In genomic region chr6:5518936-5519491, GRCh38 we compare ENCODE assay signal across 14 cellular contexts.
DNase-seq lines count a peak whose midpoint lies in the region; ATAC-seq and TF ChIP-seq lines count a peak whose summit lies in the region.
"Had no signal": no experiment of that assay in that cellular context is flagged by ENCODE, and none has a peak within 500 bp of the region (broad histone marks: within the 10 kb centered on the region; RNA-seq: fewer than 3 reads in every experiment).

No MANE protein-coding gene starts in this region.

- no peaks in the 10 kb centered on the region for H3K36me3 ChIP-seq in transverse colon
- H3K36me3 ChIP-seq: sigmoid colon, SJSA1 had no signal

- in situ Hi-C loops in transverse colon (cut with MboI; ENCODE audit: low pct_ligation_motif_present in 1 of 4, low pct_unique_long_range_greater_than_20kb in 1 of 4, low sequenced_read_pairs in 3 of 4), result no loop called here

- TF ChIP-seq EP300 in transverse colon (IDR thresholded peaks at IDR 0.05; ENCODE audit: low read depth), result no peak

- H3K4me3 Mint-ChIP-seq in activated naive CD4-positive, alpha-beta T cell treated with anti-CD3 and anti-CD28 coated beads, Interleukin-2, amount 10 ng/mL, durations not matched to agents 7 days and 5 days, result peak overlapping the region; percentile 13
- peak overlapping the region; percentile 27 for H3K4me3 Mint-ChIP-seq in activated T-helper 1 cell treated with anti-CD3 and anti-CD28 coated beads, Interleukin-12 subunit alpha, Interleukin-12 subunit beta, Interleukin-2, Interleukin-4 antibody, amounts not matched to agents 30 ng/mL and 10 ng/mL and 1 ng/mL, durations not matched to agents 14 hours and 24 hours and 36 hours
- H3K4me3 Mint-ChIP-seq in natural killer cell treated with Interleukin-12 subunit alpha and Interleukin-12 subunit beta and Interleukin-15 and Interleukin-18, amount 100 ng/mL, for 72 hours, result peak overlapping the region; percentile 68
- H3K4me3 Mint-ChIP-seq: dendritic cell treated with granulocyte-macrophage colony-stimulating factor and Interleukin-4, amounts not matched to agents 40 ng/mL and 50 ng/mL, for 4 days had no signal

- no peaks in the 10 kb centered on the region for H3K9me3 ChIP-seq in transverse colon
- H3K9me3 ChIP-seq: mucosa of descending colon, sigmoid colon, SJSA1 had no signal

- TF ChIP-seq POLR2A in transverse colon (IDR thresholded peaks at IDR 0.05), result no peak

- ATAC-seq in GM21786 (IDR thresholded peaks at IDR 0.05; ENCODE audit: unreplicated experiment) (peak; percentile 45), HG03039 (IDR thresholded peaks at IDR 0.05; ENCODE audit: unreplicated experiment) (no peak), GM21723 (IDR thresholded peaks at IDR 0.05; ENCODE audit: unreplicated experiment) (no peak)
- peak; percentile 70 to 81 for ATAC-seq in natural killer cell treated with Interleukin-12 subunit alpha and Interleukin-12 subunit beta and Interleukin-15 and Interleukin-18, amount 100 ng/mL, for 72 hours
- ATAC-seq: mucosa of descending colon had no signal

- H3K4me1 Mint-ChIP-seq in activated naive CD4-positive, alpha-beta T cell treated with anti-CD3 and anti-CD28 coated beads, Interleukin-2, amount 10 ng/mL, durations not matched to agents 7 days and 5 days, result peaks cover 59% of the 10 kb centered on the region
- peaks cover 39% of the 10 kb centered on the region for H3K4me1 Mint-ChIP-seq in activated T-helper 1 cell treated with anti-CD3 and anti-CD28 coated beads, Interleukin-12 subunit alpha, Interleukin-12 subunit beta, Interleukin-2, Interleukin-4 antibody, amounts not matched to agents 30 ng/mL and 10 ng/mL and 1 ng/mL, durations not matched to agents 14 hours and 24 hours and 36 hours (ENCODE audit: low read depth)
- peaks cover 49 to 54% of the 10 kb centered on the region in 2 donors for H3K4me1 Mint-ChIP-seq in natural killer cell treated with Interleukin-12 subunit alpha and Interleukin-12 subunit beta and Interleukin-15 and Interleukin-18, amount 100 ng/mL, for 72 hours (ENCODE audit: low read depth in 2 of 2)

- H3K27me3 ChIP-seq in transverse colon, result no peaks in the 10 kb centered on the region
- H3K27me3 ChIP-seq: sigmoid colon, SJSA1 had no signal

- no peak for DNase-seq in activated naive CD4-positive, alpha-beta T cell treated with anti-CD3 and anti-CD28 coated beads, Interleukin-2, amount 10 ng/mL, durations not matched to agents 7 days and 5 days
- no peak for DNase-seq in activated naive CD4-positive, alpha-beta T cell (lab: John Stamatoyannopoulos, UW)
- DNase-seq in activated T-helper 1 cell treated with anti-CD3 and anti-CD28 coated beads, Interleukin-12 subunit alpha, Interleukin-12 subunit beta, Interleukin-2, Interleukin-4 antibody, amounts not matched to agents 30 ng/mL and 10 ng/mL and 1 ng/mL, durations not matched to agents 14 hours and 24 hours and 36 hours (ENCODE audit: low spot score), result no peak
- DNase-seq in natural killer cell treated with Interleukin-12 subunit alpha and Interleukin-12 subunit beta and Interleukin-15 and Interleukin-18, amount 100 ng/mL, for 72 hours (ENCODE audit: low spot score), result no peak
- DNase-seq in transverse colon, result no peak
- DNase-seq: DMS 273 treated with DMSO at 0.1 percent for 48 hours; mucosa of descending colon; sigmoid colon; stimulated activated CD4-positive, alpha-beta T cell treated with anti-CD3 and anti-CD28 coated beads, Interleukin-4, amount 100 ng/mL, for 4 hours had no signal

- no peaks in the 10 kb centered on the region for H3K27me3 Mint-ChIP-seq in activated naive CD4-positive, alpha-beta T cell treated with anti-CD3 and anti-CD28 coated beads, Interleukin-2, amount 10 ng/mL, durations not matched to agents 7 days and 5 days
- no peaks in the 10 kb centered on the region for H3K27me3 Mint-ChIP-seq in activated T-helper 1 cell treated with anti-CD3 and anti-CD28 coated beads, Interleukin-12 subunit alpha, Interleukin-12 subunit beta, Interleukin-2, Interleukin-4 antibody, amounts not matched to agents 30 ng/mL and 10 ng/mL and 1 ng/mL, durations not matched to agents 14 hours and 24 hours and 36 hours (ENCODE audit: insufficient read depth)
- H3K27me3 Mint-ChIP-seq in natural killer cell treated with Interleukin-12 subunit alpha and Interleukin-12 subunit beta and Interleukin-15 and Interleukin-18, amount 100 ng/mL, for 72 hours, result no peaks in the 10 kb centered on the region
- H3K27me3 Mint-ChIP-seq: dendritic cell treated with granulocyte-macrophage colony-stimulating factor and Interleukin-4, amounts not matched to agents 40 ng/mL and 50 ng/mL, for 4 days had no signal

- no peaks in the 10 kb centered on the region for H3K4me1 ChIP-seq in transverse colon
- H3K4me1 ChIP-seq: sigmoid colon, SJSA1 had no signal

- intact Hi-C loops in activated T-helper 1 cell treated with anti-CD3 and anti-CD28 coated beads, Interleukin-12 subunit alpha, Interleukin-12 subunit beta, Interleukin-2, Interleukin-4 antibody, amounts not matched to agents 30 ng/mL and 10 ng/mL and 1 ng/mL, durations not matched to agents 14 hours and 24 hours and 36 hours (cut with micrococcal nuclease), result loop anchor here (2.0 to 10.0 kb wide), 7 partner anchors 14 to 998 kb away; no protein-coding TSS in a partner anchor
- intact Hi-C loops in transverse colon (cut with DNase I; ENCODE audit: low total_unique reads), result no loop called here

- TF ChIP-seq CTCF in transverse colon (IDR thresholded peaks at IDR 0.05), result no peak

- peaks cover 17% of the 10 kb centered on the region for H3K36me3 Mint-ChIP-seq in activated naive CD4-positive, alpha-beta T cell treated with anti-CD3 and anti-CD28 coated beads, Interleukin-2, amount 10 ng/mL, durations not matched to agents 7 days and 5 days
- H3K36me3 Mint-ChIP-seq in activated T-helper 1 cell treated with anti-CD3 and anti-CD28 coated beads, Interleukin-12 subunit alpha, Interleukin-12 subunit beta, Interleukin-2, Interleukin-4 antibody, amounts not matched to agents 30 ng/mL and 10 ng/mL and 1 ng/mL, durations not matched to agents 14 hours and 24 hours and 36 hours (ENCODE audit: low read depth), result peaks cover 3% of the 10 kb centered on the region
- H3K36me3 Mint-ChIP-seq in natural killer cell treated with Interleukin-12 subunit alpha and Interleukin-12 subunit beta and Interleukin-15 and Interleukin-18, amount 100 ng/mL, for 72 hours, result no peaks in the 10 kb centered on the region

- no peak overlapping the region for H3K4me3 ChIP-seq in transverse colon
- H3K4me3 ChIP-seq: mucosa of descending colon, sigmoid colon, SJSA1 had no signal

- CTCF ChIA-PET in activated naive CD4-positive, alpha-beta T cell treated with anti-CD3 and anti-CD28 coated beads, Interleukin-2, amount 10 ng/mL, durations not matched to agents 7 days and 5 days (lab: Charles Lee), result interaction anchor here (1.3 kb wide), 1 partner anchor 9 kb away, joined by 3 read pairs; no protein-coding TSS in a partner anchor

- H3K27ac Mint-ChIP-seq in activated naive CD4-positive, alpha-beta T cell treated with anti-CD3 and anti-CD28 coated beads, Interleukin-2, amount 10 ng/mL, durations not matched to agents 7 days and 5 days, result peak overlapping the region; percentile 79
- peak overlapping the region; percentile 10 for H3K27ac Mint-ChIP-seq in activated T-helper 1 cell treated with anti-CD3 and anti-CD28 coated beads, Interleukin-12 subunit alpha, Interleukin-12 subunit beta, Interleukin-2, Interleukin-4 antibody, amounts not matched to agents 30 ng/mL and 10 ng/mL and 1 ng/mL, durations not matched to agents 14 hours and 24 hours and 36 hours
- peak overlapping the region; percentile 24 to 40 for H3K27ac Mint-ChIP-seq in natural killer cell treated with Interleukin-12 subunit alpha and Interleukin-12 subunit beta and Interleukin-15 and Interleukin-18, amount 100 ng/mL, for 72 hours
- H3K27ac Mint-ChIP-seq: dendritic cell treated with granulocyte-macrophage colony-stimulating factor and Interleukin-4, amounts not matched to agents 40 ng/mL and 50 ng/mL, for 4 days had no signal

- no peaks in the 10 kb centered on the region for H3K9me3 Mint-ChIP-seq in activated naive CD4-positive, alpha-beta T cell treated with anti-CD3 and anti-CD28 coated beads, Interleukin-2, amount 10 ng/mL, durations not matched to agents 7 days and 5 days
- H3K9me3 Mint-ChIP-seq in activated T-helper 1 cell treated with anti-CD3 and anti-CD28 coated beads, Interleukin-12 subunit alpha, Interleukin-12 subunit beta, Interleukin-2, Interleukin-4 antibody, amounts not matched to agents 30 ng/mL and 10 ng/mL and 1 ng/mL, durations not matched to agents 14 hours and 24 hours and 36 hours, result no peaks in the 10 kb centered on the region
- no peaks in the 10 kb centered on the region for H3K9me3 Mint-ChIP-seq in natural killer cell treated with Interleukin-12 subunit alpha and Interleukin-12 subunit beta and Interleukin-15 and Interleukin-18, amount 100 ng/mL, for 72 hours
- H3K9me3 Mint-ChIP-seq: dendritic cell treated with granulocyte-macrophage colony-stimulating factor and Interleukin-4, amounts not matched to agents 40 ng/mL and 50 ng/mL, for 4 days had no signal

- no peak overlapping the region for H3K27ac ChIP-seq in transverse colon
- H3K27ac ChIP-seq: sigmoid colon, SJSA1 had no signal

Comparison
In these comparisons a context has a peak if more than half of its experiments do, and no peak if none do; other contexts are left out.
1. H3K27ac Mint-ChIP-seq: peak in every context shown above with its lines; median percentile 79 in activated naive CD4-positive, alpha-beta T cell treated with anti-CD3 and anti-CD28 coated beads, Interleukin-2, amount 10 ng/mL, durations not matched to agents 7 days and 5 days; 32 in natural killer cell treated with Interleukin-12 subunit alpha and Interleukin-12 subunit beta and Interleukin-15 and Interleukin-18, amount 100 ng/mL, for 72 hours; 10 in activated T-helper 1 cell treated with anti-CD3 and anti-CD28 coated beads, Interleukin-12 subunit alpha, Interleukin-12 subunit beta, Interleukin-2, Interleukin-4 antibody, amounts not matched to agents 30 ng/mL and 10 ng/mL and 1 ng/mL, durations not matched to agents 14 hours and 24 hours and 36 hours.
2. H3K4me3 Mint-ChIP-seq: peak in every context shown above with its lines; median percentile 68 in natural killer cell treated with Interleukin-12 subunit alpha and Interleukin-12 subunit beta and Interleukin-15 and Interleukin-18, amount 100 ng/mL, for 72 hours; 27 in activated T-helper 1 cell treated with anti-CD3 and anti-CD28 coated beads, Interleukin-12 subunit alpha, Interleukin-12 subunit beta, Interleukin-2, Interleukin-4 antibody, amounts not matched to agents 30 ng/mL and 10 ng/mL and 1 ng/mL, durations not matched to agents 14 hours and 24 hours and 36 hours; 13 in activated naive CD4-positive, alpha-beta T cell treated with anti-CD3 and anti-CD28 coated beads, Interleukin-2, amount 10 ng/mL, durations not matched to agents 7 days and 5 days.
3. ATAC-seq: peak in GM21786 (single experiment) and natural killer cell treated with Interleukin-12 subunit alpha and Interleukin-12 subunit beta and Interleukin-15 and Interleukin-18, amount 100 ng/mL, for 72 hours (2 of 2); none in HG03039 (single experiment) and GM21723 (single experiment).